ENCODE assay signal across 8 cellular contexts in genomic region chr2:21317131-21317530, GRCh38.
DNase-seq lines count a peak whose midpoint lies in the region; ATAC-seq and TF ChIP-seq lines count a peak whose summit lies in the region.

No MANE protein-coding gene starts in this region.

- no peak overlapping the region for H3K27ac ChIP-seq in AG04450 (ENCODE audit: low read depth, low read length)
- no peak overlapping the region for H3K27ac ChIP-seq in ascending aorta
- no peak overlapping the region for H3K27ac ChIP-seq in iPS DF 6.9 (ENCODE audit: low read length)

- WGBS in iPS DF 6.9 (ENCODE audit: insufficient coverage, insufficient read length) = no CpG with 5 or more reads among the region's 10 CpGs

- POLR2A ChIA-PET in AG04450 (lab: Yijun Ruan, JAX) = no interaction called here

- H3K4me1 ChIP-seq in HAP-1 (peaks cover 13% of the 10 kb centered on the region), ascending aorta (no peaks in the 10 kb centered on the region), iPS DF 6.9 (ENCODE audit: control insufficient read depth, insufficient read depth, low read length) (no peaks in the 10 kb centered on the region)

- no peak overlapping the region for H3K4me3 ChIP-seq in AG04450 (ENCODE audit: low read depth, low read length)
- no peak overlapping the region for H3K4me3 ChIP-seq in HAP-1
- H3K4me3 ChIP-seq in ascending aorta = no peak overlapping the region
- H3K4me3 ChIP-seq in iPS DF 6.9 (ENCODE audit: low read length) = no peak overlapping the region

- ATAC-seq in HG03521 (IDR thresholded peaks at IDR 0.05; ENCODE audit: unreplicated experiment) = no peak

- CTCF ChIA-PET in AG04450 (lab: Charles Lee) = interaction anchor here (0.7 kb wide), 1 partner anchor 31 kb away, joined by 3 read pairs; no protein-coding TSS in a partner anchor

- H3K36me3 ChIP-seq in HAP-1 (replicated peaks) = no peaks in the 10 kb centered on the region
- no peaks in the 10 kb centered on the region for H3K36me3 ChIP-seq in ascending aorta
- no peaks in the 10 kb centered on the region for H3K36me3 ChIP-seq in iPS DF 6.9 (ENCODE audit: control insufficient read depth, insufficient read depth, low read length)

- DNase-seq in AG04450 (ENCODE audit: low read depth, low spot score) (no peak), GM03348 (ENCODE audit: low spot score) (peak; percentile 4), HAP-1 (ENCODE audit: low spot score in 2 of 2) (peak; percentile 65 to 78), NCI-H1694 (lab: John Stamatoyannopoulos, UW) (peak; percentile 79), ascending aorta (ENCODE audit: low spot score in 2 of 2) (peak in 1 of 2 donors; percentile 69), iPS DF 6.9 (ENCODE audit: low read depth, low spot score) (peak; percentile 67)
- peak; percentile 2 to 4 for DNase-seq in stimulated activated CD8-positive, alpha-beta memory T cell treated with anti-CD3 and anti-CD28 coated beads, Interleukin-2, amount 100 ng/mL, for 48 hours (ENCODE audit: low read depth in 2 of 2)

- in situ Hi-C loops in HAP-1 (cut with MboI; ENCODE audit: low sequenced_read_pairs) = loop anchor here (10.0 to 25.0 kb wide), 3 partner anchors 142 to 655 kb away; partner anchors contain the start of genes APOB, GDF7 and HS1BP3

- intact Hi-C loops in ascending aorta (cut with DNase I) = loop anchor here (1.0 to 10.0 kb wide), 3 partner anchors 142 to 632 kb away; no protein-coding TSS in a partner anchor

- no peaks in the 10 kb centered on the region for H3K27me3 ChIP-seq in AG04450 (ENCODE audit: control insufficient read depth, insufficient read depth, low read length)
- no peaks in the 10 kb centered on the region for H3K27me3 ChIP-seq in HAP-1 (ENCODE audit: low read depth)
- no peaks in the 10 kb centered on the region for H3K27me3 ChIP-seq in ascending aorta
- H3K27me3 ChIP-seq in iPS DF 6.9 (ENCODE audit: control insufficient read depth, insufficient read depth, low read length) = no peaks in the 10 kb centered on the region

- H3K9me3 ChIP-seq in AG04450 (ENCODE audit: control insufficient read depth, insufficient read depth, low read length) (peaks cover 6% of the 10 kb centered on the region; the same call in 1 of the 2 replicates), HAP-1 (no peaks in the 10 kb centered on the region), ascending aorta (no peaks in the 10 kb centered on the region), iPS DF 6.9 (ENCODE audit: control insufficient read depth, insufficient read depth, low read length) (no peaks in the 10 kb centered on the region)

- TF ChIP-seq CTCF in AG04450 (IDR thresholded peaks at IDR 0.05; ENCODE audit: low read depth, low read length) = peak; percentile 37
- peak; percentile 50 to 80 (median 61) for TF ChIP-seq CTCF in ascending aorta (IDR thresholded peaks at IDR 0.05)
